Comparison of ENCODE assay signal across 8 cellular contexts in the genomic region with DNA sequence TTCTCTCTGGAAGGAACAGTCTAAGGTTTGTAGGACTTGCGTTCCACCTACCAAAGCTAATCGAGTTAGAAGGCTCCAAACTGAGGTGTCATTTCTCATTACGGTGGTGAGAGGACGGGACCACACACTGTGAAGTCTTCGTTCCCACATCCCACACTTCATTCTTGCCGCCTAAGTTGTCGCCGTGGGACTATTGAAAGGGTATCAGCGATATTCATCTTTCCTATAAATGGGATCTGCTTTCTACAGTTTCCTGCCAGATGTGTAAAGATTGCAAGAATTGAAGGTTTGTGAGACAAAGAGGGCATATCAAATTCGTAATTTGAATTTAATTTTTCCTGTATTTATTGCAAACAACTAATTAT. TPM values are rescaled to one million over a fixed set of nuclear protein-coding genes. Genes with fewer than 3 reads are reported as not detected.
DNase-seq lines count a peak whose midpoint lies in the region; ATAC-seq and TF ChIP-seq lines count a peak whose summit lies in the region.

No MANE protein-coding gene starts in this region.

- H4K20me1 ChIP-seq in PC-9 (ENCODE audit: insufficient read depth) = peaks cover 8% of the 10 kb centered on the region; the same call in 1 of the 2 replicates

- H3K27me3 ChIP-seq in PC-9 (ENCODE audit: insufficient read depth, low read depth) (no peaks in the 10 kb centered on the region), esophagus squamous epithelium (no peaks in the 10 kb centered on the region), prostate gland (replicated peaks; ENCODE audit: insufficient read depth) (no peaks in the 10 kb centered on the region)

- peaks cover 19% of the 10 kb centered on the region; the same call in 1 of the 2 replicates for H3F3A ChIP-seq in PC-9 (ENCODE audit: insufficient read depth, low read depth)

- peaks cover 26% of the 10 kb centered on the region for H3K4me1 ChIP-seq in PC-9 (replicated peaks; ENCODE audit: insufficient read depth)
- peaks cover 0 to 43% (median 13%) of the 10 kb centered on the region in 3 donors for H3K4me1 ChIP-seq in esophagus squamous epithelium
- H3K4me1 ChIP-seq in prostate gland (replicated peaks) = peaks cover 2% of the 10 kb centered on the region

- POLR2A ChIA-PET in PC-9 (lab: Charles Lee; ENCODE audit: unreplicated experiment) = interaction anchor here (0.6 kb wide), 2 partner anchors 12 to 732 kb away, joined by 5 read pairs; no protein-coding TSS in a partner anchor

- DNase-seq in PC-9 (no peak), esophagus squamous epithelium (lab: John Stamatoyannopoulos, UW) (no peak), prostate gland (ENCODE audit: low spot score) (no peak), NCI-H1092 (lab: John Stamatoyannopoulos, UW) (no peak), globus pallidus (ENCODE audit: low spot score) (no peak)

- peaks cover 41% of the 10 kb centered on the region for H3K79me2 ChIP-seq in PC-9 (ENCODE audit: low read depth)

- H3K27ac ChIP-seq in PC-9 (peak overlapping the region; percentile 73), esophagus squamous epithelium (peak overlapping the region; percentile 90 to 95 (median 92)), prostate gland (peak overlapping the region; percentile 91)

- H3K4me2 ChIP-seq in PC-9 = peak overlapping the region; percentile 96

- no peak for TF ChIP-seq POLR2A in esophagus squamous epithelium (IDR thresholded peaks at IDR 0.05)
- no peak for TF ChIP-seq POLR2A in prostate gland (IDR thresholded peaks at IDR 0.05)

- H3K9me3 ChIP-seq in PC-9 (ENCODE audit: insufficient read depth, low read depth) (no peaks in the 10 kb centered on the region; the same call in 1 of the 2 replicates), esophagus squamous epithelium (no peaks in the 10 kb centered on the region), prostate gland (no peaks in the 10 kb centered on the region)

- H3K4me3 ChIP-seq in GM08714 (ENCODE audit: low read length) = peak overlapping the region; percentile 85
- H3K4me3 ChIP-seq in PC-9 = peak overlapping the region; percentile 67
- H3K4me3 ChIP-seq in esophagus squamous epithelium = peak overlapping the region; percentile 72 to 98 (median 84)
- peak overlapping the region; percentile 87 to 89 for H3K4me3 ChIP-seq in prostate gland

- TF ChIP-seq CTCF in PC-9 (conservative IDR thresholded peaks at IDR 0.05) = no peak
- peak in 1 of 6 experiments; percentile 0 for TF ChIP-seq CTCF in esophagus squamous epithelium (IDR thresholded peaks at IDR 0.05)
- TF ChIP-seq CTCF in prostate gland (IDR thresholded peaks at IDR 0.05) = no peak

- 0 to 1% methylated on average over 10 of the region's 10 CpGs for WGBS in esophagus squamous epithelium, 2 donors
- under 1% methylated on average over 10 of the region's 10 CpGs for WGBS in prostate gland

- H2AFZ ChIP-seq in PC-9 = peak overlapping the region; percentile 93

- H3K9me2 ChIP-seq in PC-9 (ENCODE audit: insufficient read depth) = no peaks in the 10 kb centered on the region

- ATAC-seq in HG02798 (IDR thresholded peaks at IDR 0.05; ENCODE audit: poor library complexity, unreplicated experiment) (no peak), HG02938 (IDR thresholded peaks at IDR 0.05; ENCODE audit: unreplicated experiment) (no peak)

- CTCF ChIA-PET in PC-9 (lab: Charles Lee) = interaction anchor here (0.5 kb wide), 1 partner anchor 40 kb away, joined by 5 read pairs; no protein-coding TSS in a partner anchor

- intact Hi-C loops in PC-9 (cut with micrococcal nuclease; ENCODE audit: unreplicated experiment) (loop anchor here (2.0 kb wide), 2 partner anchors 14 to 588 kb away; no protein-coding TSS in a partner anchor), esophagus squamous epithelium (cut with DNase I) (loop anchor here (10.0 kb wide), 1 partner anchor 48 kb away; a partner anchor contains a TSS), prostate gland (cut with DNase I) (loop anchor here (5.0 kb wide), 1 partner anchor 50 kb away; a partner anchor contains a TSS)

- H3K36me3 ChIP-seq in PC-9 (ENCODE audit: low read depth) (peaks cover 6% of the 10 kb centered on the region; the same call in 1 of the 2 replicates), esophagus squamous epithelium (peaks cover 0 to 28% (median 0%) of the 10 kb centered on the region in 3 donors), prostate gland (no peaks in the 10 kb centered on the region)

- TSS peak; percentile 86 for BruUV-seq in PC-9 (replicated peaks; lab: Mats Ljungman, UMichigan)

RNA-seq across cellular contexts. Expression of a gene that starts 0.6 kb away (rescaled TPM):
- total RNA-seq in PC-9 (2021) (21.6 and 24.6 TPM in 2 replicates), esophagus squamous epithelium (10 to 100 TPM in 3 of 4 donors, 1 to 10 TPM in 1; 6.6 to 19.5 (median 17.1) TPM), prostate gland (10 to 100 TPM; 22.6 to 55.5 TPM)

RNA-seq across cellular contexts. Expression of a gene that starts 47.7 kb away (rescaled TPM):
- total RNA-seq in PC-9 (2021) (48.9 and 65.6 TPM in 2 replicates), esophagus squamous epithelium (10 to 100 TPM; 12.5 to 57.2 (median 37.6) TPM), prostate gland (10 to 100 TPM; 24.5 to 55.0 TPM)

RNA-seq across cellular contexts. Expression of a gene that starts 48.3 kb away (rescaled TPM):
- total RNA-seq in PC-9 (2021) = 87.9 and 109 TPM in 2 replicates
- total RNA-seq in esophagus squamous epithelium = 10 to 100 TPM in 2 of 4 donors, 1 to 10 TPM in 2; 5.1 to 13.4 (median 9.5) TPM
- total RNA-seq in prostate gland = 1 to 10 TPM; 2.5 to 3.2 TPM
